Comparison of ENCODE assay signal across 1 cellular context in genomic region chr17:57548421-57549385, GRCh38.
TF ChIP-seq lines count a peak whose summit lies in the region.

No MANE protein-coding gene starts in this region.

TF ChIP-seq in HepG2, 621 proteins besides CTCF, POLR2A, EP300 and RAD21 (continued from another document and continues in another):
- peak; percentile 26; the same call in 1 of the 2 replicates for TF ChIP-seq ZBED4 (CRISPR knock-in tag; IDR thresholded peaks at IDR 0.05; ENCODE audit: borderline replicate concordance)
- no peak for TF ChIP-seq ZFAT (CRISPR knock-in tag; conservative IDR thresholded peaks at IDR 0.05)
- TF ChIP-seq FOXJ3 (CRISPR knock-in tag; IDR thresholded peaks at IDR 0.05; ENCODE audit: borderline replicate concordance), result 0 out of 2 replicates have a peak, but pooled peaks have one; percentile 14
- TF ChIP-seq IKZF5 (CRISPR knock-in tag; IDR thresholded peaks at IDR 0.05), result peak; percentile 34; the same call in 1 of the 2 replicates
- TF ChIP-seq CHD2 (IDR thresholded peaks at IDR 0.05; ENCODE audit: low read depth, low read length), result 0 out of 2 replicates have a peak, but pooled peaks have one; percentile 16
- TF ChIP-seq PPARG (CRISPR knock-in tag; conservative IDR thresholded peaks at IDR 0.05), result peak; percentile 42; the same call in 1 of the 2 replicates
- TF ChIP-seq TFDP2 (CRISPR knock-in tag; IDR thresholded peaks at IDR 0.05), result no peak
- 0 out of 2 replicates have a peak, but pooled peaks have one; percentile 19 for TF ChIP-seq PRDM15 (CRISPR knock-in tag; IDR thresholded peaks at IDR 0.05)
- TF ChIP-seq HDAC2 (CRISPR knock-in tag; IDR thresholded peaks at IDR 0.05), result peak; percentile 55; the same call in 1 of the 2 replicates
- peak; percentile 53; the same call in 1 of the 2 replicates for TF ChIP-seq MED1 (CRISPR knock-in tag; IDR thresholded peaks at IDR 0.05)
- TF ChIP-seq FOXO1 (CRISPR knock-in tag; IDR thresholded peaks at IDR 0.05), result 0 out of 2 replicates have a peak, but pooled peaks have one; percentile 5
- peak; percentile 48 for TF ChIP-seq FOXA3 (CRISPR knock-in tag; IDR thresholded peaks at IDR 0.05)
- 0 out of 2 replicates have a peak, but pooled peaks have one; percentile 28 for TF ChIP-seq RFXAP (CRISPR knock-in tag; IDR thresholded peaks at IDR 0.05; ENCODE audit: borderline replicate concordance)
- peak; percentile 52; the same call in 1 of the 2 replicates for TF ChIP-seq NCOA2 (CRISPR knock-in tag; IDR thresholded peaks at IDR 0.05)
- TF ChIP-seq SP5 (CRISPR knock-in tag; IDR thresholded peaks at IDR 0.05; ENCODE audit: borderline replicate concordance, low read depth), result 0 out of 2 replicates have a peak, but pooled peaks have one; percentile 28
- no peak for TF ChIP-seq ZNF143 (CRISPR knock-in tag; IDR thresholded peaks at IDR 0.05)
- TF ChIP-seq ZMAT3 (CRISPR knock-in tag; conservative IDR thresholded peaks at IDR 0.05), result 0 out of 2 replicates have a peak, but pooled peaks have one; percentile 34
- 0 out of 2 replicates have a peak, but pooled peaks have one; percentile 33 for TF ChIP-seq ZMYM2 (CRISPR knock-in tag; IDR thresholded peaks at IDR 0.05)
- no peak for TF ChIP-seq SOX13 (IDR thresholded peaks at IDR 0.05)
- TF ChIP-seq SOX13 (CRISPR knock-in tag; conservative IDR thresholded peaks at IDR 0.05 in 1 of 2, IDR thresholded peaks at IDR 0.05 in 1 of 2), result peak in 1 of 2 experiments; percentile 68; a peak in 2 of 4 replicates
- TF ChIP-seq TBX2 (CRISPR knock-in tag; IDR thresholded peaks at IDR 0.05; ENCODE audit: borderline replicate concordance), result peak; percentile 58; the same call in 1 of the 2 replicates
- no peak for TF ChIP-seq ZBTB25 (CRISPR knock-in tag; IDR thresholded peaks at IDR 0.05)
- no peak for TF ChIP-seq KLF15 (CRISPR knock-in tag; IDR thresholded peaks at IDR 0.05; ENCODE audit: borderline replicate concordance)
- TF ChIP-seq NR2F1 (CRISPR knock-in tag; IDR thresholded peaks at IDR 0.05), result peak in 1 of 2 experiments; percentile 54; a peak in 3 of 4 replicates
- TF ChIP-seq ELK4 (CRISPR knock-in tag; IDR thresholded peaks at IDR 0.05; ENCODE audit: borderline replicate concordance), result no peak
- TF ChIP-seq CREM (IDR thresholded peaks at IDR 0.05), result peak; percentile 44; the same call in 1 of the 2 replicates
- no peak for TF ChIP-seq CREM (CRISPR knock-in tag; IDR thresholded peaks at IDR 0.05)
- no peak for TF ChIP-seq JUND (CRISPR knock-in tag; IDR thresholded peaks at IDR 0.05)
- TF ChIP-seq KLF6 (CRISPR knock-in tag; IDR thresholded peaks at IDR 0.05), result 0 out of 2 replicates have a peak, but pooled peaks have one; percentile 23
- TF ChIP-seq ZNF263 (CRISPR knock-in tag; IDR thresholded peaks at IDR 0.05), result no peak
- no peak for TF ChIP-seq FOXA1 (IDR thresholded peaks at IDR 0.05)
- peak; percentile 25; the same call in 1 of the 2 replicates for TF ChIP-seq FOXA1 (CRISPR knock-in tag; IDR thresholded peaks at IDR 0.05)
- peak; percentile 42; the same call in 1 of the 2 replicates for TF ChIP-seq GMEB1 (CRISPR knock-in tag; IDR thresholded peaks at IDR 0.05; ENCODE audit: borderline replicate concordance)
- peak; percentile 94 for TF ChIP-seq HNRNPK (IDR thresholded peaks at IDR 0.05; ENCODE audit: low read depth, low read length, poor library complexity, severe bottlenecking)
- no peak for TF ChIP-seq KDM1A (CRISPR knock-in tag; IDR thresholded peaks at IDR 0.05)
- 0 out of 2 replicates have a peak, but pooled peaks have one; percentile 53 for TF ChIP-seq SOX5 (CRISPR knock-in tag; IDR thresholded peaks at IDR 0.05; ENCODE audit: borderline replicate concordance)
- TF ChIP-seq MAZ (IDR thresholded peaks at IDR 0.05; ENCODE audit: borderline replicate concordance, low read depth, low read length), result no peak
- TF ChIP-seq MAZ (CRISPR knock-in tag; IDR thresholded peaks at IDR 0.05; ENCODE audit: low read depth), result 0 out of 2 replicates have a peak, but pooled peaks have one; percentile 19
- peak; percentile 30; the same call in 1 of the 2 replicates for TF ChIP-seq KDM6A (CRISPR knock-in tag; IDR thresholded peaks at IDR 0.05; ENCODE audit: low read depth)
- TF ChIP-seq POLR2G (IDR thresholded peaks at IDR 0.05; ENCODE audit: low read depth, low read length), result peak; percentile 28; the same call in 1 of the 2 replicates
- TF ChIP-seq REST (IDR thresholded peaks at IDR 0.05; ENCODE audit: borderline replicate concordance in 1 of 2, low read depth in 1 of 2, low read length in 2 of 2), result peak in 1 of 2 experiments; percentile 46; a peak in 1 of 4 replicates
- peak; percentile 62; the same call in 1 of the 2 replicates for TF ChIP-seq NR2F2 (IDR thresholded peaks at IDR 0.05; ENCODE audit: borderline replicate concordance, low read depth)
- peak; percentile 87 for TF ChIP-seq ZNF441 (CRISPR knock-in tag; IDR thresholded peaks at IDR 0.05; ENCODE audit: borderline replicate concordance)
- peak; percentile 49; the same call in 1 of the 2 replicates for TF ChIP-seq ISL2 (CRISPR knock-in tag; IDR thresholded peaks at IDR 0.05)
- TF ChIP-seq NR2F6 (IDR thresholded peaks at IDR 0.05), result peak; percentile 87
- TF ChIP-seq NR2F6 (CRISPR knock-in tag; IDR thresholded peaks at IDR 0.05), result peak; percentile 86
- TF ChIP-seq IRF2 (CRISPR knock-in tag; IDR thresholded peaks at IDR 0.05), result 0 out of 2 replicates have a peak, but pooled peaks have one; percentile 32
- peak; percentile 54; the same call in 1 of the 2 replicates for TF ChIP-seq ZSCAN25 (CRISPR knock-in tag; IDR thresholded peaks at IDR 0.05)
